Comparison of ENCODE assay signal across 8 cellular contexts in the genomic region with DNA sequence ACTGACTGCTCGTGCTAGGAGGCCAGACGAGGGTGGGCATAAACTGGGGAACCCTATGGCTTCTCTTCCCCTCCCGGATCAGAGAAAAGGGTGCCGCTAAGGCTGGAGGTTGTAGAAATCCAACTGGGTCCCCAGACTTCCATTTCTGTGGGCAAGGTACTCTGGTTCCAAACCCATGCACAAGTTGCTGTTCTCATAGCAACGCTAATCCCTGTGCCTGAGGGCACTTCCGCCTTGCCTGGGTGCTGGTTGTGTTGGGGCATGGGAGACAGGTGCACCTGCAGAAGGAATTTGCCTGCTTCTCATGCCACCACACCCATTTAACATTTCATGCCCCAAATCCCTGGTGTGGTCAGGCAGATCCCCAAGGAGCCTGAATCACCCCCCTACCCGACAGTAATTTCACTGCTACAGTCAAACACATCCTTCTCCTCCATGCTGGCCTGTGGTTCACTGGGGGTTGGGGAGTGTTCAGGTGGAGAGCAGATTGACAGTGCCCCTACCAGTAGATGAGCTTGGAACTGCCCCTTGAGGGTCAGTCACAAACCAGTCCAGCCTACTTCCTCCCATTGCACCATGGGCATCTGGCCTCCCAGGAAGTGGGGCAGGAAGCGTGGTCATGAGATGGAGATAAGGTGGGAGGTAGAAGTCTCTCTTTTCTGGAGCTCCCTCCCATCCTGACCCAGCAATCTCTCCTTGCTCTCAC. TPM values are rescaled to one million over a fixed set of nuclear protein-coding genes. Genes with fewer than 3 reads are reported as not detected.
DNase-seq lines count a peak whose midpoint lies in the region; ATAC-seq and TF ChIP-seq lines count a peak whose summit lies in the region.

No MANE protein-coding gene starts in this region.

- peaks cover 26% of the 10 kb centered on the region; the same call in 1 of the 2 replicates for H3K79me2 ChIP-seq in OCI-LY3 (ENCODE audit: low read length)

- H3K27ac Mint-ChIP-seq in CD4-positive, alpha-beta memory T cell: peak overlapping the region; percentile 84 to 95 (median 88)

- H3K4me2 ChIP-seq in OCI-LY3 (ENCODE audit: low read length): peak overlapping the region; percentile 81

- H3K9ac ChIP-seq in OCI-LY3 (ENCODE audit: low read length): peak overlapping the region; percentile 81

- no peaks in the 10 kb centered on the region for H3K27me3 Mint-ChIP-seq in CD4-positive, alpha-beta memory T cell

- no peaks in the 10 kb centered on the region for H3K27me3 ChIP-seq in CD4-positive, alpha-beta memory T cell (ENCODE audit: insufficient read depth, low read length)
- H3K27me3 ChIP-seq in OCI-LY3 (ENCODE audit: low read depth, low read length) (no peaks in the 10 kb centered on the region), kidney epithelial cell (ENCODE audit: control insufficient read depth, insufficient read depth, low read length) (no peaks in the 10 kb centered on the region)

- intact Hi-C loops in CD4-positive, alpha-beta memory T cell (cut with micrococcal nuclease): no loop called here

- H2AFZ ChIP-seq in OCI-LY3 (ENCODE audit: low read depth, low read length): no peak overlapping the region

- in situ Hi-C loops in astrocyte of the spinal cord (cut with HindIII; ENCODE audit: low sequenced_read_pairs): no loop called here

- H3K4me3 Mint-ChIP-seq in CD4-positive, alpha-beta memory T cell: peak overlapping the region; percentile 86 to 93 (median 90)

- CTCF ChIA-PET in CD4-positive, alpha-beta memory T cell (lab: Charles Lee; ENCODE audit: partially characterized antibody): interaction anchor here (1.0 to 2.4 kb wide), 5 partner anchors 9 to 98 kb away, joined by 3 to 11 read pairs (median 3); a partner anchor contains a TSS

- H4K20me1 ChIP-seq in OCI-LY3 (ENCODE audit: insufficient read depth, low read length): no peaks in the 10 kb centered on the region

- POLR2A ChIA-PET in CD4-positive, alpha-beta memory T cell (lab: Charles Lee; ENCODE audit: partially characterized antibody): interaction anchor here (0.8 to 13.3 kb wide), 14 partner anchors 8 to 1930 kb away, joined by 3 to 210 read pairs (median 6); a partner anchor contains a TSS

- DNase-seq in CD4-positive, alpha-beta memory T cell: peak in 4 of 5 donors; percentile 33 to 68 (median 40)
- DNase-seq in astrocyte of the spinal cord (ENCODE audit: low read depth, low spot score): no peak
- DNase-seq in kidney epithelial cell (ENCODE audit: low read depth): no peak
- peak; percentile 43 for DNase-seq in stimulated activated naive CD8-positive, alpha-beta T cell treated with anti-CD3 and anti-CD28 coated beads, Interleukin-15, Interleukin-2, amounts not matched to agents 100 U/mL and 50 U/mL, for 24 hours
- no peak for DNase-seq in superior temporal gyrus (ENCODE audit: extremely low spot score)

- peaks cover 23 to 61% (median 41%) of the 10 kb centered on the region in 4 donors for H3K4me1 Mint-ChIP-seq in CD4-positive, alpha-beta memory T cell

- ATAC-seq in GM21825 (IDR thresholded peaks at IDR 0.05; ENCODE audit: unreplicated experiment): peak; percentile 14
- peak; percentile 5 for ATAC-seq in stimulated activated naive CD8-positive, alpha-beta T cell treated with anti-CD3 and anti-CD28 coated beads, Interleukin-15, Interleukin-2, amounts not matched to agents 100 U/mL and 50 U/mL, for 24 hours
- ATAC-seq in GM19023 (IDR thresholded peaks at IDR 0.05; ENCODE audit: unreplicated experiment): no peak

- H3K36me3 ChIP-seq in CD4-positive, alpha-beta memory T cell (ENCODE audit: insufficient read depth, low read length): peaks cover 26% of the 10 kb centered on the region
- H3K36me3 ChIP-seq in OCI-LY3 (replicated peaks; ENCODE audit: low read depth, low read length) (peaks cover 6% of the 10 kb centered on the region), kidney epithelial cell (ENCODE audit: control insufficient read depth, insufficient read depth, low read length) (no peaks in the 10 kb centered on the region)

- H3K9me3 Mint-ChIP-seq in CD4-positive, alpha-beta memory T cell: no peaks in the 10 kb centered on the region

- peaks cover 37% of the 10 kb centered on the region for H3K4me1 ChIP-seq in CD4-positive, alpha-beta memory T cell (ENCODE audit: insufficient read depth, low read length)
- peaks cover 19% of the 10 kb centered on the region for H3K4me1 ChIP-seq in OCI-LY3 (ENCODE audit: low read length)

- H3K27ac ChIP-seq in CD4-positive, alpha-beta memory T cell (ENCODE audit: low read depth, low read length): peak overlapping the region; percentile 81
- H3K27ac ChIP-seq in OCI-LY3 (ENCODE audit: low read length): no peak overlapping the region

- no peaks in the 10 kb centered on the region for H3K9me3 ChIP-seq in CD4-positive, alpha-beta memory T cell (ENCODE audit: control insufficient read depth in 1 of 2, low read length in 2 of 2)
- no peaks in the 10 kb centered on the region for H3K9me3 ChIP-seq in OCI-LY3 (ENCODE audit: insufficient read depth, low read length)

- peak overlapping the region; percentile 83 to 93 for H3K4me3 ChIP-seq in CD4-positive, alpha-beta memory T cell (ENCODE audit: low read length in 2 of 2)
- H3K4me3 ChIP-seq in OCI-LY3 (ENCODE audit: low read length) (peak overlapping the region; percentile 81), astrocyte of the spinal cord (ENCODE audit: low read depth, low read length) (peak overlapping the region; percentile 77), kidney epithelial cell (ENCODE audit: low read depth, low read length) (peak overlapping the region; percentile 91)

- peaks cover 28 to 34% of the 10 kb centered on the region in 2 donors for H3K36me3 Mint-ChIP-seq in CD4-positive, alpha-beta memory T cell

- TF ChIP-seq CTCF in OCI-LY3 (IDR thresholded peaks at IDR 0.05; ENCODE audit: low read depth, low read length) (no peak), astrocyte of the spinal cord (IDR thresholded peaks at IDR 0.05; ENCODE audit: low read depth, low read length) (no peak), kidney epithelial cell (IDR thresholded peaks at IDR 0.05; ENCODE audit: insufficient read depth, low read length, poor library complexity, severe bottlenecking) (no peak)

RNA-seq across cellular contexts. Expression of a gene that starts 1.2 kb away (rescaled TPM):
- total RNA-seq in CD4-positive, alpha-beta memory T cell: 10 to 100 TPM; 35.2 to 37.5 TPM
- polyA plus RNA-seq in CD4-positive, alpha-beta memory T cell: 10 to 100 TPM in 1 of 2 donors, 1 to 10 TPM in 1; 2.6 to 13.3 TPM
- 11.8 and 12.7 TPM in 2 replicates for total RNA-seq in kidney epithelial cell

RNA-seq across cellular contexts. Expression of a gene that starts 6.7 kb away (rescaled TPM):
- total RNA-seq in CD4-positive, alpha-beta memory T cell: 10 to 100 TPM; 52.0 to 52.3 TPM
- polyA plus RNA-seq in CD4-positive, alpha-beta memory T cell: 10 to 100 TPM; 32.9 to 52.3 TPM
- 16.4 and 26.6 TPM in 2 replicates for total RNA-seq in kidney epithelial cell

RNA-seq across cellular contexts. Expression of a gene that starts 13.1 kb away (rescaled TPM):
- 10 to 100 TPM; 70.8 to 75.3 TPM for total RNA-seq in CD4-positive, alpha-beta memory T cell
- polyA plus RNA-seq in CD4-positive, alpha-beta memory T cell: 10 to 100 TPM in 1 of 2 donors, 1 to 10 TPM in 1; 9.3 to 16.0 TPM
- 25.0 and 28.8 TPM in 2 replicates for total RNA-seq in kidney epithelial cell

RNA-seq across cellular contexts. Expression of a gene that starts 23.6 kb away (rescaled TPM):
- total RNA-seq in CD4-positive, alpha-beta memory T cell: 1 to 10 TPM; 5.1 to 5.8 TPM
- 10 to 100 TPM; 17.7 to 21.2 TPM for polyA plus RNA-seq in CD4-positive, alpha-beta memory T cell
- total RNA-seq in kidney epithelial cell: 27.7 and 29.7 TPM in 2 replicates

RNA-seq across cellular contexts. Expression of a gene that starts 40.5 kb away (rescaled TPM):
- under 1 TPM in 1 of 2 experiments, not detected in 1; 0.09 TPM for total RNA-seq in CD4-positive, alpha-beta memory T cell
- polyA plus RNA-seq in CD4-positive, alpha-beta memory T cell: not detected
- 0.13 and 0.82 TPM in 2 replicates for total RNA-seq in kidney epithelial cell

Comparison
In these comparisons a context has a peak if more than half of its experiments do, and no peak if none do; other contexts are left out.
1. DNase-seq: peak in CD4-positive, alpha-beta memory T cell (4 of 5) and stimulated activated naive CD8-positive, alpha-beta T cell treated with anti-CD3 and anti-CD28 coated beads, Interleukin-15, Interleukin-2, amounts not matched to agents 100 U/mL and 50 U/mL, for 24 hours (single experiment); none in astrocyte of the spinal cord (single experiment), kidney epithelial cell (single experiment) and superior temporal gyrus (single experiment).
2. Peak in every context shown above with its lines, with median percentiles within 50 percentile points of each other: H3K4me3 ChIP-seq.